In genomic region chr19:49665301-49666119, GRCh38 we compare ENCODE assay signal across 8 cellular contexts. TPM values are rescaled to one million over a fixed set of nuclear protein-coding genes. Genes with fewer than 3 reads are reported as not detected.
DNase-seq lines count a peak whose midpoint lies in the region; ATAC-seq, FAIRE-seq and TF ChIP-seq lines count a peak whose summit lies in the region.

Gene BCL2L12 (plus strand): TSS chr19:49665933. CDS start chr19:49666693, 760 bp downstream.
Gene IRF3 (minus strand): TSS chr19:49665857. CDS start chr19:49664838, 1,019 bp downstream.

- peak; percentile 73 for FAIRE-seq in keratinocyte (lab: Jason Lieb, UNC)

- H3K4me3 ChIP-seq in AG10803 (ENCODE audit: low read length) (peak within 1 kb of the TSS; percentile 95), keratinocyte (ENCODE audit: control insufficient read depth in 2 of 3, extremely low read depth in 1 of 3, insufficient read depth in 2 of 3, low read depth in 1 of 3, low read length in 3 of 3) (peak within 1 kb of the TSS; percentile 61 to 93 (median 85))

- ATAC-seq in GM19035 (IDR thresholded peaks at IDR 0.05; ENCODE audit: unreplicated experiment) (peak; percentile 81), HG03342 (IDR thresholded peaks at IDR 0.05; ENCODE audit: unreplicated experiment) (peak; percentile 74)

- peaks cover 32% of the 10 kb centered on the region for H3K79me2 ChIP-seq in keratinocyte (ENCODE audit: control insufficient read depth, insufficient read depth, low read length)

- peak within 1 kb of the TSS; percentile 90 for H3K27ac ChIP-seq in keratinocyte (ENCODE audit: control insufficient read depth, insufficient read depth, low read length)

- H3K4me1 ChIP-seq in keratinocyte (ENCODE audit: control insufficient read depth, extremely low read depth, insufficient read depth, low read length): peaks cover 12% of the 10 kb centered on the region

- TF ChIP-seq CTCF in AG10803 (conservative IDR thresholded peaks at IDR 0.05; ENCODE audit: low read length) (no peak), keratinocyte (optimal IDR thresholded peaks at IDR 0.05 in 1 of 3, IDR thresholded peaks at IDR 0.05 in 1 of 3, conservative IDR thresholded peaks at IDR 0.05 in 1 of 3; ENCODE audit: extremely low read depth in 1 of 3, insufficient read depth in 2 of 3, low read length in 3 of 3) (peak in 1 of 3 experiments; percentile 17)

- no peaks in the 10 kb centered on the region for H3K9me3 ChIP-seq in keratinocyte (ENCODE audit: control insufficient read depth, low read depth, low read length)

- H3K4me2 ChIP-seq in keratinocyte (ENCODE audit: control insufficient read depth, extremely low read depth, insufficient read depth, low read depth, low read length): peak within 1 kb of the TSS; percentile 96

- no peaks in the 10 kb centered on the region for H3K9me1 ChIP-seq in keratinocyte (ENCODE audit: control insufficient read depth, extremely low read depth, insufficient read depth, low read length)

- H3K9ac ChIP-seq in keratinocyte (ENCODE audit: control insufficient read depth, extremely low read depth, insufficient read depth, low read length): peak within 1 kb of the TSS; percentile 93

- H3K27me3 ChIP-seq in keratinocyte (ENCODE audit: control insufficient read depth, extremely low read depth, insufficient read depth, low read length): no peaks in the 10 kb centered on the region

- peak within 1 kb of the TSS; percentile 82 for H2AFZ ChIP-seq in keratinocyte (ENCODE audit: control insufficient read depth, low read length)

- peaks cover 11% of the 10 kb centered on the region for H4K20me1 ChIP-seq in keratinocyte (ENCODE audit: control insufficient read depth, extremely low read depth, insufficient read depth, low read length)

- DNase-seq in AG10803 (ENCODE audit: low read depth) (peak; percentile 94), NCI-H510A treated with DMSO at 0.1 percent for 48 hours (lab: John Stamatoyannopoulos, UW) (peak; percentile 98), cerebellar nuclear complex (lab: John Stamatoyannopoulos, UW) (peak; percentile 37 to 66), keratinocyte (ENCODE audit: low read depth, low spot score) (peak; percentile 80)
- DNase-seq in activated CD4-positive, alpha-beta T cell treated with anti-CD3 and anti-CD28 coated beads for 1 hour: peak; percentile 99
- DNase-seq in stimulated activated CD4-positive, alpha-beta T cell treated with anti-CD3 and anti-CD28 coated beads, Interleukin-12 subunit alpha, Interleukin-12 subunit beta, amount 100 ng/mL, for 48 hours (ENCODE audit: low read depth in 2 of 3, low spot score in 1 of 3): peak; percentile 98 to 99 (median 99)

- dilution Hi-C loops in keratinocyte (cut with MboI; ENCODE audit: extremely low pct_ligation_motif_present, low sequenced_read_pairs): no loop called here

- H3K36me3 ChIP-seq in keratinocyte (ENCODE audit: control insufficient read depth in 2 of 2, extremely low read depth in 1 of 2, insufficient read depth in 2 of 2, low read length in 2 of 2): peaks cover 8 to 23% of the 10 kb centered on the region in 2 experiments

RNA-seq across cellular contexts. Expression of gene BCL2L12, which starts in this region (rescaled TPM):
- 11.8 to 14.8 TPM (median 14.0 TPM) in 3 replicates for polyA plus RNA-seq in keratinocyte
- 5.7 TPM for polyA plus RNA-seq in keratinocyte (2011; ENCODE audit: low read depth)
- polyA plus RNA-seq in keratinocyte (2011; cell fraction: cytosol; rRNA removed): 8.3 and 18.8 TPM in 2 replicates
- polyA plus RNA-seq in keratinocyte (2011; cell fraction: nucleus; rRNA removed): 7.1 and 10.2 TPM in 2 replicates
- polyA plus RNA-seq in keratinocyte (2012; ENCODE audit: low replicate concordance): 13.1 and 32.0 TPM in 2 replicates
- polyA minus RNA-seq in keratinocyte: 4.2 to 19.2 TPM (median 6.9 TPM) in 3 replicates
- polyA minus RNA-seq in keratinocyte (2011; cell fraction: cytosol; rRNA and poly(A)+ RNA removed): 13.2 TPM
- 3.3 and 6.4 TPM in 2 replicates for polyA minus RNA-seq in keratinocyte (2011; cell fraction: nucleus; rRNA and poly(A)+ RNA removed)

RNA-seq across cellular contexts. Expression of gene IRF3, which starts in this region (rescaled TPM):
- polyA plus RNA-seq in keratinocyte: 50.4 to 67.5 TPM (median 57.7 TPM) in 3 replicates
- 24.7 TPM for polyA plus RNA-seq in keratinocyte (2011; ENCODE audit: low read depth)
- 35.2 and 52.0 TPM in 2 replicates for polyA plus RNA-seq in keratinocyte (2011; cell fraction: cytosol; rRNA removed)
- 138 and 175 TPM in 2 replicates for polyA plus RNA-seq in keratinocyte (2011; cell fraction: nucleus; rRNA removed)
- polyA plus RNA-seq in keratinocyte (2012; ENCODE audit: low replicate concordance): 69.0 and 102 TPM in 2 replicates
- polyA minus RNA-seq in keratinocyte: 35.3 to 109 TPM (median 44.3 TPM) in 3 replicates
- 76.5 TPM for polyA minus RNA-seq in keratinocyte (2011; cell fraction: cytosol; rRNA and poly(A)+ RNA removed)
- 36.6 and 42.7 TPM in 2 replicates for polyA minus RNA-seq in keratinocyte (2011; cell fraction: nucleus; rRNA and poly(A)+ RNA removed)

Comparison
In these comparisons a context has a peak if more than half of its experiments do, and no peak if none do; other contexts are left out.
1. Peak in every context shown above with its lines: DNase-seq, ATAC-seq, H3K4me3 ChIP-seq and H3K27ac ChIP-seq.